Comparison of ENCODE assay signal across 1 cellular context in the genomic region with DNA sequence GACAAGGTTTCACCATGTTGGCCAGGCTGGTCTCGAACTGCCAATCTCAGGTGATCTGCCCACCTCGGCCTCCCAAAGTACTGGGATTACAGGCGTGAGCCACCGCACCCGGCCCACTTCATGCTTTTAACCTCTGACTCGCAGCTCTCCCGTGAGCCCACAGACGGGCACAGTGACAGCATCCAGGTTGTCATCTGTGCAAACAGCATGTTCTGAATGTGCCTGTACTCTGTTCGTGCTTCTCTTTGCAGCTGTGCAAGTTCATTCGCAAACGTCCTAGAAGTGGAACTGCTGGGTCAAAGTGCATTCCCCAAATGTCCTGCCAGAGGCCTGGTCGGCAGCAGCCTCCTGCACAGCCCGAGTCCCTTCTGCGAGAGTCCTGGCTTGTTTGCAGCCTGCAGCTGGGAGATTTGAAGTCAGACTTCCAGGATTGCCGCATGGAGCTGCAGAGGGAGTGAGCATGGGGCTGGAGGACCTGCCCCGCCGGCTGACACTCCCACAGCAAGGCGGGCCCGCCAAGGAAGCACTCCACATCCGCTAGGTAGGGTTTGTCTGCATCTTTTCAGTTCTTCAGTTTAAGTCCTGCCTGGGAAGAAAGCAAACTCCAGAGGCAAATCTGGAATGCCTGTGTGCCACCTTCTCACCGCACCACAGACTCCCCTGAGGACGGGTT.
TF ChIP-seq lines count a peak whose summit lies in the region.

No MANE protein-coding gene starts in this region.

TF ChIP-seq in A549, 52 proteins besides CTCF, POLR2A, EP300 and RAD21:
- TF ChIP-seq, protein P1, sequence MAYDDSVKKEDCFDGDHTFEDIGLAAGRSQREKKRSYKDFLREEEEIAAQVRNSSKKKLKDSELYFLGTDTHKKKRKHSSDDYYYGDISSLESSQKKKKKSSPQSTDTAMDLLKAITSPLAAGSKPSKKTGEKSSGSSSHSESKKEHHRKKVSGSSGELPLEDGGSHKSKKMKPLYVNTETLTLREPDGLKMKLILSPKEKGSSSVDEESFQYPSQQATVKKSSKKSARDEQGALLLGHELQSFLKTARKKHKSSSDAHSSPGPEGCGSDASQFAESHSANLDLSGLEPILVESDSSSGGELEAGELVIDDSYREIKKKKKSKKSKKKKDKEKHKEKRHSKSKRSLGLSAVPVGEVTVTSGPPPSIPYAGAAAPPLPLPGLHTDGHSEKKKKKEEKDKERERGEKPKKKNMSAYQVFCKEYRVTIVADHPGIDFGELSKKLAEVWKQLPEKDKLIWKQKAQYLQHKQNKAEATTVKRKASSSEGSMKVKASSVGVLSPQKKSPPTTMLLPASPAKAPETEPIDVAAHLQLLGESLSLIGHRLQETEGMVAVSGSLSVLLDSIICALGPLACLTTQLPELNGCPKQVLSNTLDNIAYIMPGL (CRISPR knock-in tag; IDR thresholded peaks at IDR 0.05; ENCODE audit: borderline replicate concordance) = no peak
- TF ChIP-seq GATA3 (IDR thresholded peaks at IDR 0.05; ENCODE audit: borderline replicate concordance) (0 out of 2 replicates have a peak, but pooled peaks have one; percentile 6), BHLHE40 (IDR thresholded peaks at IDR 0.05; ENCODE audit: low read depth, low read length) (no peak)
